8 cellular contexts compared by ENCODE assay signal in genomic region chr11:35619030-35619753, GRCh38. TPM values are rescaled to one million over a fixed set of nuclear protein-coding genes. Genes with fewer than 3 reads are reported as not detected.
DNase-seq lines count a peak whose midpoint lies in the region; ATAC-seq and TF ChIP-seq lines count a peak whose summit lies in the region.

No MANE protein-coding gene starts in this region.

- no peaks in the 10 kb centered on the region for H3K36me3 ChIP-seq in stomach

- ATAC-seq in GM18868 (IDR thresholded peaks at IDR 0.05; ENCODE audit: unreplicated experiment), result peak; percentile 38
- peak; percentile 38 for ATAC-seq in HG03135 (IDR thresholded peaks at IDR 0.05; ENCODE audit: unreplicated experiment)

- peak; percentile 33 for DNase-seq in RWPE1 (ENCODE audit: low spot score)
- DNase-seq in dermis blood vessel endothelial cell, result peak; percentile 70
- peak in 1 of 2 donors; percentile 87 for DNase-seq in lower leg skin (ENCODE audit: low spot score in 2 of 2)
- no peak for DNase-seq in stomach
- no peak for DNase-seq in midbrain (lab: John Stamatoyannopoulos, UW)

- peaks cover 0 to 80% (median 49%) of the 10 kb centered on the region in 3 donors for H3K27me3 ChIP-seq in stomach

- 0 to 1% methylated on average over 2 to 14 of the region's 80 CpGs for WGBS in lower leg skin, 2 donors
- 1 to 3% (median 2%) methylated on average over 6 to 80 of the region's 80 CpGs for WGBS in stomach, 5 donors

- no peaks in the 10 kb centered on the region for H3K9me3 ChIP-seq in stomach

- TF ChIP-seq POLR2A in lower leg skin (IDR thresholded peaks at IDR 0.05) (no peak), stomach (IDR thresholded peaks at IDR 0.05) (no peak)

- H3K27ac ChIP-seq in C4-2B, result peak overlapping the region; percentile 71
- H3K27ac ChIP-seq in RWPE1, result peak overlapping the region; percentile 99
- peak overlapping the region in 2 of 5 donors; percentile 80 to 86 for H3K27ac ChIP-seq in stomach

- no peak for TF ChIP-seq EP300 in stomach (IDR thresholded peaks at IDR 0.05)

- H3K4me3 ChIP-seq in lower leg skin (ENCODE audit: low read depth, poor library complexity, severe bottlenecking) (peak overlapping the region; percentile 37), stomach (peak overlapping the region; percentile 60 to 77 (median 63))

- CTCF ChIA-PET in RWPE1 (lab: Yijun Ruan, JAX), result interaction anchor here (0.6 to 3.3 kb wide), 8 partner anchors 56 to 647 kb away, joined by 3 to 10 read pairs (median 4); no protein-coding TSS in a partner anchor

- intact Hi-C loops in lower leg skin (cut with DNase I; ENCODE audit: low total_unique reads), result loop anchor here (5.0 to 10.0 kb wide), 2 partner anchors 196 to 648 kb away; no protein-coding TSS in a partner anchor
- intact Hi-C loops in stomach (cut with DNase I; ENCODE audit: low total_unique reads), result loop anchor here (5.0 to 10.0 kb wide), 3 partner anchors 196 to 648 kb away; no protein-coding TSS in a partner anchor

- POLR2A ChIA-PET in RWPE1 (lab: Yijun Ruan, JAX; ENCODE audit: low non-redundant PET), result interaction anchor here (1.1 kb wide), 1 partner anchor 43 kb away, joined by 3 read pairs; the partner anchor contains the start of gene TRIM44

- TF ChIP-seq CTCF in C4-2B (conservative IDR thresholded peaks at IDR 0.05), result peak; percentile 10; the same call in 1 of the 2 replicates
- TF ChIP-seq CTCF in RWPE1 (conservative IDR thresholded peaks at IDR 0.05; ENCODE audit: low read depth), result no peak
- no peak for TF ChIP-seq CTCF in lower leg skin (IDR thresholded peaks at IDR 0.05)
- no peak for TF ChIP-seq CTCF in stomach (IDR thresholded peaks at IDR 0.05)

- H3K4me1 ChIP-seq in stomach, result peaks cover 17 to 49% (median 38%) of the 10 kb centered on the region in 4 donors

RNA-seq across cellular contexts. Expression of gene FJX1, which starts 0.9 kb away (rescaled TPM):
- total RNA-seq in dermis blood vessel endothelial cell (44.5 and 52.1 TPM in 2 replicates), lower leg skin (10 to 100 TPM; 21.2 to 24.1 (median 22.5) TPM), stomach (1 to 10 TPM in 2 of 5 donors, under 1 TPM in 1, not detected in 2; 0.45 to 5.2 (median 3.7) TPM)
- 1 to 10 TPM in 2 of 3 donors, under 1 TPM in 1; 0.46 to 4.2 (median 2.6) TPM for polyA plus RNA-seq in stomach

RNA-seq across cellular contexts. Expression of gene TRIM44, which starts 43.4 kb away (rescaled TPM):
- 20.6 and 25.4 TPM in 2 replicates for total RNA-seq in dermis blood vessel endothelial cell
- total RNA-seq in lower leg skin, result 10 to 100 TPM in 3 of 4 donors, 1 to 10 TPM in 1; 9.6 to 29.3 (median 23.8) TPM
- 10 to 100 TPM; 14.5 to 65.3 (median 40.6) TPM for total RNA-seq in stomach
- 10 to 100 TPM in 2 of 3 donors, 1 to 10 TPM in 1; 5.1 to 15.1 (median 13.1) TPM for polyA plus RNA-seq in stomach

Comparison
In these comparisons a context has a peak if more than half of its experiments do, and no peak if none do; other contexts are left out.
1. DNase-seq: peak in RWPE1 (single experiment) and dermis blood vessel endothelial cell (single experiment); none in stomach (single experiment) and midbrain (single experiment).